8 cellular contexts compared by ENCODE assay signal in the genomic region with DNA sequence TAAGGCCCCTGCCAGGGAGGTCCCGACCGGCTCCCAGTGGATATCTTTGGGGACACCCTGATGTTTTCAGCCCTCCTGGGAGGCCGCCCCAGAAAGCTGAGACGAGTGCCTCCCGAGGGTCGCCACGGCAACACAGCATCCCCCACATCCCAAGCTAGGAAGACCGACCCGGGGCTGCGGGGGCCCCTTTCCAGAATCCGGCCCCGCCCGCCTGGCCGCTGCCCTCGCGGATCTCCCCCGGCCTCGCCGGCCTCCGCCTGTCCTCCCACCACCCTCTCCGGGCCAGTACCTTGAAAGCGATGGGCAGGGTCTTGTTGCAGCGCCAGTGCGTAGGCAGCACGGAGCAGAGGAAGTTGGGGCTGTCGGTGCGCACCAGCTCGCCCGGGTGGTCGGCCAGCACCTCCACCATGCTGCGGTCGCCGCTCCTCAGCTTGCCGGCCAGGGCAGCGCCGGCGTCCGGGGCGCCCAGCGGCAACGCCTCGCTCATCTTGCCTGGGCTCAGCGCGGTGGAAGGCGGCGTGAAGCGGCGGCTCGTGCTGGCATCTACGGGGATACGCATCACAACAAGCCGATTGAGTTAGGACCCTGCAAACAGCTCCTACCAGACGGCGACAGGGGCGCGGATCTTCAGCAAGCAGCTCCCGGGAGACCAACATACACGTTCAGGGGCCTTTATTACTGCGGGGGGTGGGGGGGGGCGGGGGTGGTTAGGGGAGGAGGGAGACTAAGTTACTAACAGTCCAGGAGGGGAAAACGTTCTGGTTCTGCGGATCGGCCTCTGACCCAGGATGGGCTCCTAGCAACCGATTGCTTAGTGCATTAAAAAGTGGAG.
DNase-seq lines count a peak whose midpoint lies in the region; ATAC-seq and TF ChIP-seq lines count a peak whose summit lies in the region.

No MANE protein-coding gene starts in this region.

- ATAC-seq in lung (ENCODE audit: insufficient read depth, low FRiP score), result no peak
- ATAC-seq in HG02623 (IDR thresholded peaks at IDR 0.05; ENCODE audit: unreplicated experiment), result no peak
- no peak for ATAC-seq in HG03521 (IDR thresholded peaks at IDR 0.05; ENCODE audit: unreplicated experiment)
- ATAC-seq in HG02852 (IDR thresholded peaks at IDR 0.05; ENCODE audit: unreplicated experiment), result no peak

- peak; percentile 22 for DNase-seq in GM20000 (ENCODE audit: low spot score)
- DNase-seq in RKO (ENCODE audit: low spot score), result peak; percentile 67
- DNase-seq in coronary artery (ENCODE audit: low spot score), result peak; percentile 77
- no peak for DNase-seq in lung (ENCODE audit: low spot score)
- peak in 1 of 2 donors; percentile 72 for DNase-seq in suprapubic skin (ENCODE audit: low spot score in 2 of 2)

- H3K9me3 ChIP-seq in lung (ENCODE audit: control insufficient read depth in 2 of 2, insufficient read depth in 1 of 2, low read length in 1 of 2) (peaks cover 0 to 2% of the 10 kb centered on the region in 2 donors), suprapubic skin (no peaks in the 10 kb centered on the region)

- H3K4me3 ChIP-seq in coronary artery, result peak overlapping the region; percentile 85
- H3K4me3 ChIP-seq in lung, result peak overlapping the region; percentile 66
- peak overlapping the region; percentile 84 for H3K4me3 ChIP-seq in suprapubic skin

- no peak for TF ChIP-seq EP300 in suprapubic skin (IDR thresholded peaks at IDR 0.05)

- TF ChIP-seq CTCF in GM20000 (IDR thresholded peaks at IDR 0.05; ENCODE audit: extremely low read depth, missing control alignments), result no peak
- no peak for TF ChIP-seq CTCF in coronary artery (IDR thresholded peaks at IDR 0.05)
- no peak for TF ChIP-seq CTCF in lung (IDR thresholded peaks at IDR 0.05; ENCODE audit: control extremely low read depth, extremely low read depth)
- no peak for TF ChIP-seq CTCF in suprapubic skin (IDR thresholded peaks at IDR 0.05)

- H3K4me1 ChIP-seq in lung (ENCODE audit: control insufficient read depth in 2 of 2, insufficient read depth in 2 of 2, low read length in 2 of 2) (peaks cover 0 to 5% of the 10 kb centered on the region in 2 donors), suprapubic skin (peaks cover 57% of the 10 kb centered on the region)

- H3K36me3 ChIP-seq in lung (ENCODE audit: control insufficient read depth in 2 of 2, insufficient read depth in 2 of 2, low read length in 2 of 2), result no peaks in the 10 kb centered on the region
- H3K36me3 ChIP-seq in suprapubic skin, result no peaks in the 10 kb centered on the region

- TF ChIP-seq POLR2A in suprapubic skin (IDR thresholded peaks at IDR 0.05), result no peak

- H3K27me3 ChIP-seq in lung (ENCODE audit: control insufficient read depth, insufficient read depth) (no peaks in the 10 kb centered on the region), suprapubic skin (peaks cover 24% of the 10 kb centered on the region)

- 4 to 9% methylated on average over 62 to 64 of the region's 64 CpGs for WGBS in lung, 2 donors
- 3% methylated on average over 36 of the region's 64 CpGs for WGBS in suprapubic skin

- peak overlapping the region; percentile 61 to 94 for H3K27ac ChIP-seq in coronary artery
- peak overlapping the region in 1 of 2 donors; percentile 93 for H3K27ac ChIP-seq in lung (ENCODE audit: low read depth in 1 of 2, low read length in 1 of 2)
- peak overlapping the region; percentile 96 for H3K27ac ChIP-seq in suprapubic skin
